11 cellular contexts compared by ENCODE assay signal in genomic region chr20:53291548-53291947, GRCh38.
DNase-seq lines count a peak whose midpoint lies in the region; ATAC-seq, FAIRE-seq and TF ChIP-seq lines count a peak whose summit lies in the region.
"Had no signal": no experiment of that assay in that cellular context is flagged by ENCODE, and none has a peak within 500 bp of the region (broad histone marks: within the 10 kb centered on the region; RNA-seq: fewer than 3 reads in every experiment).

No MANE protein-coding gene starts in this region.

- no peak for ATAC-seq in PC-3
- ATAC-seq in stimulated activated naive CD8-positive, alpha-beta T cell treated with anti-CD3 and anti-CD28 coated beads, Interleukin-15, Interleukin-2, amounts not matched to agents 100 U/mL and 50 U/mL, for 24 hours = no peak
- no peak for ATAC-seq in HG03039 (IDR thresholded peaks at IDR 0.05; ENCODE audit: unreplicated experiment)
- ATAC-seq in GM18907 (IDR thresholded peaks at IDR 0.05; ENCODE audit: unreplicated experiment) = no peak
- ATAC-seq: stimulated activated naive B cell treated with anti-CD40 and anti-IgM and Interleukin-4, amounts not matched to agents 10 μg/mL and 1 μg/mL and 100 μg/mL, for 72 hours had no signal

- POLR2A ChIA-PET in PC-3 (lab: Charles Lee; ENCODE audit: unreplicated experiment) = no interaction called here

- H2AFZ ChIP-seq in PC-3 (ENCODE audit: low read length) = no peak overlapping the region

- intact Hi-C loops in PC-3 (cut with micrococcal nuclease) = no loop called here

- no peak overlapping the region for H3K27ac ChIP-seq in PC-3 (ENCODE audit: low read length)
- no peak overlapping the region for H3K27ac ChIP-seq in iPS DF 6.9 (ENCODE audit: low read length)

- no peak overlapping the region for H3K4me2 ChIP-seq in PC-3 (ENCODE audit: low read length)

- no peak overlapping the region for H3K9ac ChIP-seq in PC-3 (ENCODE audit: low read length)

- DNase-seq in DMS 273 (lab: John Stamatoyannopoulos, UW; ENCODE audit: unreplicated experiment) (peak; percentile 57), H54 (ENCODE audit: insufficient read length, low spot score) (peak; percentile 12), PC-3 (peak; percentile 43), iPS DF 6.9 (ENCODE audit: low read depth, low spot score) (peak; percentile 48), GM19238 (ENCODE audit: insufficient read length, low spot score) (no peak)
- DNase-seq in stimulated activated naive CD8-positive, alpha-beta T cell treated with anti-CD3 and anti-CD28 coated beads, Interleukin-15, Interleukin-2, amounts not matched to agents 100 U/mL and 50 U/mL, for 24 hours = no peak
- DNase-seq: NCI-H446 treated with DMSO at 0.1 percent for 48 hours; stimulated activated CD4-positive, alpha-beta T cell treated with anti-CD3 and anti-CD28 coated beads, Interleukin-12 subunit alpha, Interleukin-12 subunit beta, amount 100 ng/mL, for 4 hours; stimulated activated naive B cell treated with anti-CD40 and anti-IgM and Interleukin-4, amounts not matched to agents 10 μg/mL and 1 μg/mL and 100 μg/mL, for 72 hours had no signal

- no peaks in the 10 kb centered on the region for H4K20me1 ChIP-seq in PC-3 (ENCODE audit: low read length)

- no peaks in the 10 kb centered on the region for H3K79me2 ChIP-seq in PC-3 (ENCODE audit: low read length)

- no peaks in the 10 kb centered on the region for H3K9me2 ChIP-seq in PC-3 (replicated peaks; ENCODE audit: low read length)

- no peak for FAIRE-seq in H54 (lab: Jason Lieb, UNC)

- H3K27me3 ChIP-seq in PC-3 (ENCODE audit: low read length) (peaks cover 48% of the 10 kb centered on the region), iPS DF 6.9 (ENCODE audit: control insufficient read depth, insufficient read depth, low read length) (no peaks in the 10 kb centered on the region; the same call in 1 of the 2 replicates)

- no peaks in the 10 kb centered on the region for H3K9me3 ChIP-seq in PC-3 (ENCODE audit: low read length)
- H3K9me3 ChIP-seq in iPS DF 6.9 (ENCODE audit: control insufficient read depth, insufficient read depth, low read length) = no peaks in the 10 kb centered on the region

- H3K36me3 ChIP-seq in PC-3 (ENCODE audit: low read depth, low read length) (no peaks in the 10 kb centered on the region), iPS DF 6.9 (ENCODE audit: control insufficient read depth, insufficient read depth, low read length) (no peaks in the 10 kb centered on the region)

- no peaks in the 10 kb centered on the region for H3F3A ChIP-seq in PC-3 (ENCODE audit: low read length, unreplicated experiment)

- peak; percentile 64 for TF ChIP-seq CTCF in PC-3 (conservative IDR thresholded peaks at IDR 0.05; ENCODE audit: low read depth, low read length)

- TF ChIP-seq POLR2A in H54 (IDR thresholded peaks at IDR 0.05; ENCODE audit: low read depth, low read length) = no peak

- WGBS in iPS DF 6.9 (ENCODE audit: insufficient coverage, insufficient read length) = no CpG with 5 or more reads among the region's 3 CpGs

- CTCF ChIA-PET in PC-3 (lab: Charles Lee) = no interaction called here

- BruUV-seq in PC-3 (replicated peaks; lab: Mats Ljungman, UMichigan) = no TSS peak

- H3K4me1 ChIP-seq in PC-3 (ENCODE audit: insufficient read depth, low read length) (no peaks in the 10 kb centered on the region), iPS DF 6.9 (ENCODE audit: control insufficient read depth, insufficient read depth, low read length) (no peaks in the 10 kb centered on the region)

- H3K4me3 ChIP-seq in PC-3 (ENCODE audit: low read length) (no peak overlapping the region), iPS DF 6.9 (ENCODE audit: low read length) (no peak overlapping the region)

Comparison
In these comparisons a context has a peak if more than half of its experiments do, and no peak if none do; other contexts are left out.
1. DNase-seq: peak in DMS 273 (single experiment), H54 (single experiment), PC-3 (single experiment) and iPS DF 6.9 (single experiment); none in stimulated activated naive CD8-positive, alpha-beta T cell treated with anti-CD3 and anti-CD28 coated beads, Interleukin-15, Interleukin-2, amounts not matched to agents 100 U/mL and 50 U/mL, for 24 hours (single experiment) and GM19238 (single experiment).